ENCODE assay signal across 4 cellular contexts in the genomic region with DNA sequence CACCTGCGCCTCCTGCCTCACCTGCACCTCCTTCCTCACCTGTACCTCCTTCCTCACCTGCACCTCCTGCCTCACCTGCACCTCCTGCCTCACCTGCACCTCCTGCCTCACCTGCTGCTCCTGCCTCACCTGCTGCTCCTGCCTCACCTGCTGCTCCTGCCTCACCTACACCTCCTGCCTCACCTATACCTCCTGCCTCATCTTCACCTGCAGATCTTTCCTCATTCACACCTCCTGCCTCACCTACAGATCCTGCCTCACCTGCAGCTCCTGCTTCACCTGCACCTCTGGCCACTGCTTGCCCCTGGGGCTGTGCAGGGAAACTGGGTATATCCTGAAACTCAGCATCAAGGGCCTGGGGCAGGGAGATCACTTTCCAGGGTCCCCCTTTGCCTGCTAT. TPM values are rescaled to one million over a fixed set of nuclear protein-coding genes. Genes with fewer than 3 reads are reported as not detected.
"Had no signal": no experiment of that assay in that cellular context is flagged by ENCODE, and none has a peak within 500 bp of the region (broad histone marks: within the 10 kb centered on the region; RNA-seq: fewer than 3 reads in every experiment).

No MANE protein-coding gene starts in this region.

RNA-seq across cellular contexts. Expression of a gene that starts 1.5 kb away (rescaled TPM):
- total RNA-seq: LHCN-M2, M059J, MCF 10A, NCI-H460 had no signal
